Comparison of ENCODE assay signal across 12 cellular contexts in genomic region chr5:10566556-10567068, GRCh38. TPM values are rescaled to one million over a fixed set of nuclear protein-coding genes. Genes with fewer than 3 reads are reported as not detected.
DNase-seq lines count a peak whose midpoint lies in the region; ATAC-seq and TF ChIP-seq lines count a peak whose summit lies in the region.
"Had no signal": no experiment of that assay in that cellular context is flagged by ENCODE, and none has a peak within 500 bp of the region (broad histone marks: within the 10 kb centered on the region; RNA-seq: fewer than 3 reads in every experiment).

No MANE protein-coding gene starts in this region.

- H2AFZ ChIP-seq in ACC112 (ENCODE audit: low read length, unreplicated experiment): no peak overlapping the region

- H3K36me3 ChIP-seq in ACC112 (ENCODE audit: insufficient read depth, low read length): no peaks in the 10 kb centered on the region

- peaks cover 20% of the 10 kb centered on the region for H3K4me1 Mint-ChIP-seq in activated naive CD8-positive, alpha-beta T cell treated with anti-CD3 and anti-CD28 coated beads for 36 hours
- peaks cover 15 to 29% of the 10 kb centered on the region in 2 donors for H3K4me1 Mint-ChIP-seq in natural killer cell

- no peaks in the 10 kb centered on the region for H3K9me3 Mint-ChIP-seq in activated naive CD8-positive, alpha-beta T cell treated with anti-CD3 and anti-CD28 coated beads for 36 hours
- H3K9me3 Mint-ChIP-seq in natural killer cell: no peaks in the 10 kb centered on the region

- H3K27me3 Mint-ChIP-seq in activated naive CD8-positive, alpha-beta T cell treated with anti-CD3 and anti-CD28 coated beads for 36 hours: peaks cover 17% of the 10 kb centered on the region
- peaks cover 0 to 2% of the 10 kb centered on the region in 2 donors for H3K27me3 Mint-ChIP-seq in natural killer cell (ENCODE audit: low read depth in 2 of 2)

- ATAC-seq in natural killer cell (no peak), HG03108 (IDR thresholded peaks at IDR 0.05; ENCODE audit: unreplicated experiment) (no peak), HG03025 (IDR thresholded peaks at IDR 0.05; ENCODE audit: low FRiP score, unreplicated experiment) (no peak)

- no peak for DNase-seq in activated naive CD8-positive, alpha-beta T cell treated with anti-CD3 and anti-CD28 coated beads for 36 hours
- DNase-seq in natural killer cell (no peak), NCI-H446 treated with DMSO at 0.1 percent for 48 hours (lab: John Stamatoyannopoulos, UW) (no peak), KG1 (lab: John Stamatoyannopoulos, UW) (no peak)
- DNase-seq: activated T-cell treated with anti-CD3 and anti-CD28 coated beads, Interleukin-2, amount 50 U/mL, for 48 hours; effector CD8-positive, alpha-beta T cell; NCI-H226; SW 1271 had no signal

- H3K27me3 ChIP-seq in ACC112 (ENCODE audit: insufficient read depth, low read length): no peaks in the 10 kb centered on the region

- intact Hi-C loops in natural killer cell (cut with micrococcal nuclease): loop anchor here (5.0 kb wide), 1 partner anchor 56 kb away; no protein-coding TSS in a partner anchor

- H3K4me3 Mint-ChIP-seq in activated naive CD8-positive, alpha-beta T cell treated with anti-CD3 and anti-CD28 coated beads for 36 hours: peak overlapping the region; percentile 29
- H3K4me3 Mint-ChIP-seq in natural killer cell: peak overlapping the region; percentile 69

- H3K36me3 Mint-ChIP-seq in activated naive CD8-positive, alpha-beta T cell treated with anti-CD3 and anti-CD28 coated beads for 36 hours: peaks cover 4% of the 10 kb centered on the region
- no peaks in the 10 kb centered on the region for H3K36me3 Mint-ChIP-seq in natural killer cell

- H3K4me3 ChIP-seq in ACC112 (ENCODE audit: low read depth, low read length) (peak overlapping the region; percentile 93; the same call in 1 of the 2 replicates), GM12875 (ENCODE audit: low read depth, low read length) (peak overlapping the region; percentile 97)

- TF ChIP-seq CTCF in GM12875 (IDR thresholded peaks at IDR 0.05; ENCODE audit: borderline replicate concordance, insufficient read depth, low read depth, low read length) (no peak), natural killer cell (IDR thresholded peaks at IDR 0.05) (no peak)

- H3K4me1 ChIP-seq in ACC112 (ENCODE audit: control insufficient read depth, insufficient read depth, low read length, unreplicated experiment): peaks cover 7% of the 10 kb centered on the region

- no peak overlapping the region for H3K27ac Mint-ChIP-seq in activated naive CD8-positive, alpha-beta T cell treated with anti-CD3 and anti-CD28 coated beads for 36 hours
- peak overlapping the region in 1 of 2 donors; percentile 65 for H3K27ac Mint-ChIP-seq in natural killer cell

- no peak overlapping the region for H3K27ac ChIP-seq in ACC112 (ENCODE audit: low read depth, low read length)

- peaks cover 7% of the 10 kb centered on the region for H3K79me2 ChIP-seq in ACC112 (ENCODE audit: control insufficient read depth, insufficient read depth, low read length, unreplicated experiment)

RNA-seq across cellular contexts. Expression of gene ANKRD33B, which starts 2.7 kb away (rescaled TPM):
- 10 to 100 TPM in 1 of 2 experiments, 1 to 10 TPM in 1; 9.8 to 10.2 TPM for total RNA-seq in activated naive CD8-positive, alpha-beta T cell treated with anti-CD3 and anti-CD28 coated beads for 36 hours
- 1 to 10 TPM; 2.4 to 4.3 (median 3.9) TPM for total RNA-seq in natural killer cell
